Comparison of ENCODE assay signal across 22 cellular contexts in genomic region chr6:151546941-151547659, GRCh38. TPM values are rescaled to one million over a fixed set of nuclear protein-coding genes. Genes with fewer than 3 reads are reported as not detected.
DNase-seq lines count a peak whose midpoint lies in the region; ATAC-seq and TF ChIP-seq lines count a peak whose summit lies in the region.
"Had no signal": no experiment of that assay in that cellular context is flagged by ENCODE, and none has a peak within 500 bp of the region (broad histone marks: within the 10 kb centered on the region; RNA-seq: fewer than 3 reads in every experiment).

No MANE protein-coding gene starts in this region.

- H3K27ac ChIP-seq in HCT116 (ENCODE audit: low read depth, low read length) = no peak overlapping the region
- H3K27ac ChIP-seq in Panc1 (ENCODE audit: low read length) = no peak overlapping the region
- no peak overlapping the region for H3K27ac ChIP-seq in ovary
- H3K27ac ChIP-seq: BLaER1, cardiac muscle cell, gastroesophageal sphincter, PC-9, upper lobe of right lung had no signal

- H3K9ac ChIP-seq in HCT116 (ENCODE audit: low read length) = no peak overlapping the region
- H3K9ac ChIP-seq: BLaER1 had no signal

- ATAC-seq in HCT116 = no peak
- no peak for ATAC-seq in Panc1
- ATAC-seq in GM21447 (IDR thresholded peaks at IDR 0.05; ENCODE audit: unreplicated experiment) = no peak
- ATAC-seq in HG02970 (IDR thresholded peaks at IDR 0.05; ENCODE audit: low FRiP score, unreplicated experiment) = no peak
- ATAC-seq: gastroesophageal sphincter; stimulated activated naive CD8-positive, alpha-beta T cell treated with anti-CD3 and anti-CD28 coated beads, Interleukin-15, amount 100 ng/mL, for 72 hours; upper lobe of right lung had no signal

- RAD21 ChIA-PET in HCT116 (lab: Charles Lee; ENCODE audit: low non-redundant PET in 1 of 2, low total read pairs in 2 of 2, uncharacterized antibody in 2 of 2, unreplicated experiment in 2 of 2) = no interaction called here

- DNase-seq in NCI-H748 (lab: John Stamatoyannopoulos, UW; ENCODE audit: unreplicated experiment) (peak; percentile 4), NCI-H748 treated with DMSO at 0.1 percent for 48 hours (lab: John Stamatoyannopoulos, UW) (no peak), HCT116 (ENCODE audit: low read depth, low spot score) (no peak), Panc1 (ENCODE audit: low read depth, low spot score) (no peak), retinal pigment epithelial cell (ENCODE audit: low read depth) (no peak), ovary (no peak)
- DNase-seq: activated CD4-positive, alpha-beta T cell treated with anti-CD3 and anti-CD28 coated beads, Interleukin-2, amount 50 U/mL, for 1 hour; erythroblast; NCI-H1417 treated with DMSO at 0.1 percent for 48 hours; NCI-H524 treated with DMSO at 0.1 percent for 48 hours; PC-9; stimulated activated CD4-positive, alpha-beta T cell treated with anti-CD3 and anti-CD28 coated beads, Interleukin-4, amount 100 ng/mL, for 4 hours; stimulated activated naive CD8-positive, alpha-beta T cell treated with anti-CD3 and anti-CD28 coated beads, Interleukin-15, amount 100 ng/mL, for 72 hours; T-helper 2 cell; upper lobe of right lung had no signal

- no TSS peak for BruUV-seq in HCT116 (replicated peaks; lab: Mats Ljungman, UMichigan)
- BruUV-seq in Panc1 (replicated peaks; lab: Mats Ljungman, UMichigan) = no TSS peak

- no peaks in the 10 kb centered on the region for H4K20me1 ChIP-seq in HCT116 (ENCODE audit: insufficient read depth)
- H4K20me1 ChIP-seq: BLaER1 had no signal

- H3K9me3 ChIP-seq in HCT116 (ENCODE audit: control insufficient read depth in 1 of 2, insufficient read depth in 1 of 2, low read depth in 1 of 2, low read length in 2 of 2) = no peaks in the 10 kb centered on the region
- no peaks in the 10 kb centered on the region for H3K9me3 ChIP-seq in Panc1 (ENCODE audit: control insufficient read depth, insufficient read depth, low read depth, low read length)
- H3K9me3 ChIP-seq in ovary = no peaks in the 10 kb centered on the region
- H3K9me3 ChIP-seq: upper lobe of right lung had no signal

- POLR2A ChIA-PET in HCT116 (lab: Charles Lee) (no interaction called here), Panc1 (lab: Charles Lee) (no interaction called here)

- H3K27me3 ChIP-seq in HCT116 (ENCODE audit: insufficient read depth, low read length) (no peaks in the 10 kb centered on the region), Panc1 (ENCODE audit: control insufficient read depth, insufficient read depth, low read length) (no peaks in the 10 kb centered on the region), ovary (no peaks in the 10 kb centered on the region)
- H3K27me3 ChIP-seq: BLaER1, cardiac muscle cell, gastroesophageal sphincter, upper lobe of right lung had no signal

- intact Hi-C loops in HCT116 (cut with micrococcal nuclease) = no loop called here
- intact Hi-C loops in Panc1 (cut with micrococcal nuclease; ENCODE audit: unreplicated experiment) = no loop called here
- intact Hi-C loops in ovary (cut with DNase I) = no loop called here

- no peak overlapping the region for H2AFZ ChIP-seq in HCT116 (ENCODE audit: low read depth, low read length, poor library complexity, severe bottlenecking)
- H2AFZ ChIP-seq: PC-9 had no signal

- TF ChIP-seq EP300 in ovary (IDR thresholded peaks at IDR 0.05) = no peak

- no peaks in the 10 kb centered on the region for H3K4me1 ChIP-seq in HCT116 (ENCODE audit: control insufficient read depth in 1 of 2, insufficient read depth in 2 of 2, low read length in 2 of 2)
- no peaks in the 10 kb centered on the region for H3K4me1 ChIP-seq in Panc1 (ENCODE audit: control insufficient read depth, insufficient read depth, low read length)
- H3K4me1 ChIP-seq in ovary (ENCODE audit: insufficient read depth) = no peaks in the 10 kb centered on the region
- H3K4me1 ChIP-seq: BLaER1, gastroesophageal sphincter, upper lobe of right lung had no signal

- in situ Hi-C loops in Panc1 (cut with HindIII; ENCODE audit: low pct_unique_long_range_greater_than_20kb, low sequenced_read_pairs) = no loop called here

- TF ChIP-seq RAD21 in HCT116 (IDR thresholded peaks at IDR 0.05; ENCODE audit: low read depth) = no peak

- TF ChIP-seq CTCF in HCT116 (IDR thresholded peaks at IDR 0.05 in 2 of 3, conservative IDR thresholded peaks at IDR 0.05 in 1 of 3; ENCODE audit: borderline replicate concordance in 1 of 3, insufficient read depth in 1 of 3, low read depth in 2 of 3, low read length in 2 of 3) (peak in 2 of 3 experiments; percentile 7 to 39; a peak in 2 of 6 replicates), Panc1 (IDR thresholded peaks at IDR 0.05) (peak; percentile 57), retinal pigment epithelial cell (conservative IDR thresholded peaks at IDR 0.05; ENCODE audit: low read depth, low read length) (peak; percentile 5), ovary (IDR thresholded peaks at IDR 0.05) (no peak)

- no peak overlapping the region for H3K4me3 ChIP-seq in HCT116 (replicated peaks in 1 of 2; ENCODE audit: low read depth in 1 of 2, low read length in 2 of 2)
- H3K4me3 ChIP-seq in Panc1 (ENCODE audit: low read depth in 2 of 2, low read length in 2 of 2) = no peak overlapping the region
- H3K4me3 ChIP-seq in retinal pigment epithelial cell (ENCODE audit: low read length) = no peak overlapping the region
- H3K4me3 ChIP-seq in ovary = no peak overlapping the region
- H3K4me3 ChIP-seq: BLaER1, cardiac muscle cell, gastroesophageal sphincter, PC-9, upper lobe of right lung had no signal

- no peak overlapping the region for H3K4me2 ChIP-seq in HCT116 (ENCODE audit: low read length)
- H3K4me2 ChIP-seq: BLaER1, PC-9 had no signal

- no peaks in the 10 kb centered on the region for H3K36me3 ChIP-seq in HCT116 (ENCODE audit: control insufficient read depth in 1 of 2, insufficient read depth in 2 of 2, low read length in 2 of 2)
- H3K36me3 ChIP-seq in Panc1 (ENCODE audit: control insufficient read depth, insufficient read depth, low read length) = no peaks in the 10 kb centered on the region
- H3K36me3 ChIP-seq in ovary = no peaks in the 10 kb centered on the region
- H3K36me3 ChIP-seq: BLaER1, cardiac muscle cell, gastroesophageal sphincter, upper lobe of right lung had no signal

- H3K79me2 ChIP-seq in HCT116 (ENCODE audit: insufficient read depth, low read length) = no peaks in the 10 kb centered on the region

- no peak for TF ChIP-seq POLR2A in HCT116 (IDR thresholded peaks at IDR 0.05; ENCODE audit: borderline replicate concordance, extremely low read depth, insufficient read depth, insufficient read length)
- no peak for TF ChIP-seq POLR2A in ovary (IDR thresholded peaks at IDR 0.05)

- CTCF ChIA-PET in HCT116 (lab: Charles Lee) (no interaction called here), Panc1 (lab: Charles Lee) (no interaction called here)

- WGBS in ovary, 3 donors = 85 to 88% (median 86%) methylated on average over 13 of the region's 13 CpGs

- H3K9me2 ChIP-seq in HCT116 (ENCODE audit: insufficient read depth) = no peaks in the 10 kb centered on the region

TF ChIP-seq in HCT116, 20 proteins besides CTCF, POLR2A, EP300 and RAD21:
- TF ChIP-seq FOSL1 (IDR thresholded peaks at IDR 0.05; ENCODE audit: low read depth) (no peak), JUND (IDR thresholded peaks at IDR 0.05) (no peak), ZFX (IDR thresholded peaks at IDR 0.05) (no peak), EZH2 (IDR thresholded peaks at IDR 0.05) (no peak)
- TF ChIP-seq, protein P1, sequence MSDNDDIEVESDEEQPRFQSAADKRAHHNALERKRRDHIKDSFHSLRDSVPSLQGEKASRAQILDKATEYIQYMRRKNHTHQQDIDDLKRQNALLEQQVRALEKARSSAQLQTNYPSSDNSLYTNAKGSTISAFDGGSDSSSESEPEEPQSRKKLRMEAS (IDR thresholded peaks at IDR 0.05) = no peak

RNA-seq across cellular contexts. Expression of gene CCDC170, which starts 53.3 kb away (rescaled TPM):
- total RNA-seq in HCT116 (2021; ENCODE audit: unreplicated experiment) = 0.12 TPM
- polyA plus RNA-seq in HCT116 (2012) = not detected in 2 replicates
- total RNA-seq in Panc1 (2021; ENCODE audit: unreplicated experiment) = not detected
- polyA plus RNA-seq in Panc1 (2012; ENCODE audit: insufficient read length) = not detected
- total RNA-seq in ovary = 10 to 100 TPM in 3 of 7 donors, 1 to 10 TPM in 4; 6.4 to 19.8 (median 9.3) TPM
- 1 to 10 TPM; 3.8 to 4.2 TPM for polyA plus RNA-seq in ovary
- total RNA-seq: kidney epithelial cell, lung microvascular endothelial cell had no signal
- polyA plus RNA-seq: cardiac muscle cell had no signal

Comparison
In these comparisons a context has a peak if more than half of its experiments do, and no peak if none do; other contexts are left out.
1. CTCF ChIP-seq: peak in HCT116 (2 of 3), Panc1 (single experiment) and retinal pigment epithelial cell (single experiment); none in ovary (0 of 3).